In the genomic region with DNA sequence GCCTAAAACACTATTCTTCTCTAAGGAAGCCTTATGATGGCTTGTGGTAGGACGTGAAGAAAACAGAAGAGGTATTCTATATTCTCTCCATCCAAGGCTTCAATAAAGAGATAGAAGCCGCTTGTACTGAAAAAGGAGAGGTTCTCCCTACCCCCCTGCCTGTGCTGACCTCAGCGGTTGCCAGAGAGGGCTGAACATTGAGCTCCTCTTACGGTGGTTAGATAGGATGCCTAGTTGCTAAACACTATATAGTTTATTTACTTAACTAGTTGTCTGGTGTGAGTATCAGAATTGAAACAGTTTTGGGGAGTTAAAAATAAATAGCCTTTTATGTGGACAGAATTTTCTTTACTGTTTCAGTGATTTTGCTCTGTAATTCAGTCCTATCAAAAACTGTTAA, we compare ENCODE assay signal across 29 cellular contexts.
"Had no signal": no experiment of that assay in that cellular context is flagged by ENCODE, and none has a peak within 500 bp of the region (broad histone marks: within the 10 kb centered on the region; RNA-seq: fewer than 3 reads in every experiment).

No MANE protein-coding gene starts in this region.

- H3K9me3 Mint-ChIP-seq: stimulated activated memory B cell treated with anti-CD40 and anti-IgM and Interleukin-4, amounts not matched to agents 10 μg/mL and 1 μg/mL and 100 μg/mL, for 72 hours; stimulated activated naive B cell treated with anti-CD40 and anti-IgM and Interleukin-4, amounts not matched to agents 10 μg/mL and 1 μg/mL and 100 μg/mL, for 72 hours; stimulated activated naive CD8-positive, alpha-beta T cell treated with anti-CD3 and anti-CD28 coated beads, Interleukin-15, amount 100 ng/mL, for 72 hours; stimulated activated naive CD8-positive, alpha-beta T cell treated with anti-CD3 and anti-CD28 coated beads, Interleukin-15, Interleukin-2, amounts not matched to agents 100 ng/mL and 50 ng/mL, for 24 hours; type B pancreatic cell had no signal

- H3K27ac Mint-ChIP-seq: stimulated activated effector memory CD8-positive, alpha-beta T cell treated with anti-CD3 and anti-CD28 coated beads, Interleukin-12 subunit alpha, Interleukin-12 subunit beta, amount 100 ng/mL, for 72 hours; stimulated activated memory B cell treated with anti-CD40 and anti-IgM and Interleukin-4, amounts not matched to agents 10 μg/mL and 1 μg/mL and 100 μg/mL, for 72 hours; stimulated activated naive B cell treated with anti-CD40 and anti-IgM and Interleukin-4, amounts not matched to agents 10 μg/mL and 1 μg/mL and 100 μg/mL, for 72 hours; stimulated activated naive CD8-positive, alpha-beta T cell treated with anti-CD3 and anti-CD28 coated beads, Interleukin-15, amount 100 ng/mL, for 72 hours; stimulated activated naive CD8-positive, alpha-beta T cell treated with anti-CD3 and anti-CD28 coated beads, Interleukin-15, Interleukin-2, amounts not matched to agents 100 ng/mL and 50 ng/mL, for 24 hours; type B pancreatic cell had no signal

- H3K27me3 ChIP-seq: stomach, suprapubic skin, testis, thyroid gland, tibial artery, tibial nerve, transverse colon, upper lobe of left lung, upper lobe of right lung, uterus, vagina had no signal

- H3K4me1 Mint-ChIP-seq: stimulated activated effector memory CD8-positive, alpha-beta T cell treated with anti-CD3 and anti-CD28 coated beads, Interleukin-12 subunit alpha, Interleukin-12 subunit beta, amount 100 ng/mL, for 72 hours; stimulated activated memory B cell treated with anti-CD40 and anti-IgM and Interleukin-4, amounts not matched to agents 10 μg/mL and 1 μg/mL and 100 μg/mL, for 72 hours; stimulated activated naive B cell treated with anti-CD40 and anti-IgM and Interleukin-4, amounts not matched to agents 10 μg/mL and 1 μg/mL and 100 μg/mL, for 72 hours; stimulated activated naive CD8-positive, alpha-beta T cell treated with anti-CD3 and anti-CD28 coated beads, Interleukin-15, amount 100 ng/mL, for 72 hours had no signal

- H3K4me3 Mint-ChIP-seq: stimulated activated effector memory CD8-positive, alpha-beta T cell treated with anti-CD3 and anti-CD28 coated beads, Interleukin-12 subunit alpha, Interleukin-12 subunit beta, amount 100 ng/mL, for 72 hours; stimulated activated memory B cell treated with anti-CD40 and anti-IgM and Interleukin-4, amounts not matched to agents 10 μg/mL and 1 μg/mL and 100 μg/mL, for 72 hours; stimulated activated naive B cell treated with anti-CD40 and anti-IgM and Interleukin-4, amounts not matched to agents 10 μg/mL and 1 μg/mL and 100 μg/mL, for 72 hours; stimulated activated naive CD8-positive, alpha-beta T cell treated with anti-CD3 and anti-CD28 coated beads, Interleukin-15, amount 100 ng/mL, for 72 hours; stimulated activated naive CD8-positive, alpha-beta T cell treated with anti-CD3 and anti-CD28 coated beads, Interleukin-15, Interleukin-2, amounts not matched to agents 100 ng/mL and 50 ng/mL, for 24 hours; type B pancreatic cell had no signal

- DNase-seq: stimulated activated CD4-positive, alpha-beta T cell treated with anti-CD3 and anti-CD28 coated beads, Interleukin-2, amount 100 ng/mL, for 48 hours; stimulated activated CD4-positive, alpha-beta T cell treated with anti-CD3 and anti-CD28 coated beads, Interleukin-4, amount 100 ng/mL, for 1 hour; stimulated activated CD4-positive, alpha-beta T cell treated with anti-CD3 and anti-CD28 coated beads, Interleukin-4, amount 100 ng/mL, for 24 hours; stimulated activated CD4-positive, alpha-beta T cell treated with anti-CD3 and anti-CD28 coated beads, Interleukin-4, amount 100 ng/mL, for 4 hours; stimulated activated CD8-positive, alpha-beta memory T cell treated with anti-CD3 and anti-CD28 coated beads, Interleukin-4, amount 100 ng/mL, for 48 hours; stimulated activated naive B cell treated with anti-CD40 and anti-IgM and Interleukin-4, amounts not matched to agents 10 μg/mL and 1 μg/mL and 100 μg/mL, for 72 hours; stimulated activated naive CD4-positive, alpha-beta T cell; stimulated activated naive CD4-positive, alpha-beta T cell treated with Interleukin-2 at 50 U/mL for 16 hours; stimulated activated naive CD8-positive, alpha-beta T cell treated with anti-CD3 and anti-CD28 coated beads, Interleukin-15, amount 100 ng/mL, for 72 hours; stimulated activated naive CD8-positive, alpha-beta T cell treated with anti-CD3 and anti-CD28 coated beads, Interleukin-15, Interleukin-2, amounts not matched to agents 100 U/mL and 50 U/mL, for 24 hours; stomach; substantia nigra; testis; thyroid gland; tibial artery; transverse colon; trophoblast cell; upper lobe of left lung; upper lobe of right lung; uterus had no signal

- H3K4me1 ChIP-seq: stomach, suprapubic skin, testis, thyroid gland, tibial artery, tibial nerve, transverse colon, upper lobe of left lung, upper lobe of right lung, uterus, vagina had no signal

- ATAC-seq: stimulated activated effector memory CD8-positive, alpha-beta T cell treated with anti-CD3 and anti-CD28 coated beads, Interleukin-12 subunit alpha, Interleukin-12 subunit beta, amount 100 ng/mL, for 72 hours; stimulated activated memory B cell treated with anti-CD40 and anti-IgM and Interleukin-4, amounts not matched to agents 10 μg/mL and 1 μg/mL and 100 μg/mL, for 72 hours; stimulated activated naive B cell treated with anti-CD40 and anti-IgM and Interleukin-4, amounts not matched to agents 10 μg/mL and 1 μg/mL and 100 μg/mL, for 72 hours; stimulated activated naive CD8-positive, alpha-beta T cell treated with anti-CD3 and anti-CD28 coated beads, Interleukin-15, amount 100 ng/mL, for 72 hours; stimulated activated naive CD8-positive, alpha-beta T cell treated with anti-CD3 and anti-CD28 coated beads, Interleukin-15, Interleukin-2, amounts not matched to agents 100 U/mL and 50 U/mL, for 24 hours; upper lobe of right lung had no signal

- H3K4me3 ChIP-seq: stomach, suprapubic skin, testis, thoracic aorta, thyroid gland, tibial artery, tibial nerve, transverse colon, upper lobe of left lung, upper lobe of right lung, uterus, vagina had no signal

- FAIRE-seq: urothelium cell line had no signal

- H3K27me3 Mint-ChIP-seq: stimulated activated memory B cell treated with anti-CD40 and anti-IgM and Interleukin-4, amounts not matched to agents 10 μg/mL and 1 μg/mL and 100 μg/mL, for 72 hours; stimulated activated naive CD8-positive, alpha-beta T cell treated with anti-CD3 and anti-CD28 coated beads, Interleukin-15, amount 100 ng/mL, for 72 hours; stimulated activated naive CD8-positive, alpha-beta T cell treated with anti-CD3 and anti-CD28 coated beads, Interleukin-15, Interleukin-2, amounts not matched to agents 100 ng/mL and 50 ng/mL, for 24 hours had no signal

- H3K9me3 ChIP-seq: stomach, suprapubic skin, testis, thoracic aorta, thyroid gland, tibial artery, tibial nerve, transverse colon, upper lobe of left lung, upper lobe of right lung, uterus, vagina had no signal

- H3K36me3 Mint-ChIP-seq: stimulated activated effector memory CD8-positive, alpha-beta T cell treated with anti-CD3 and anti-CD28 coated beads, Interleukin-12 subunit alpha, Interleukin-12 subunit beta, amount 100 ng/mL, for 72 hours; stimulated activated memory B cell treated with anti-CD40 and anti-IgM and Interleukin-4, amounts not matched to agents 10 μg/mL and 1 μg/mL and 100 μg/mL, for 72 hours; stimulated activated naive B cell treated with anti-CD40 and anti-IgM and Interleukin-4, amounts not matched to agents 10 μg/mL and 1 μg/mL and 100 μg/mL, for 72 hours; type B pancreatic cell had no signal

- H3K27ac ChIP-seq: stomach, suprapubic skin, testis, thoracic aorta, thyroid gland, tibial artery, tibial nerve, transverse colon, upper lobe of left lung, upper lobe of right lung, uterus, vagina had no signal

- H3K36me3 ChIP-seq: stomach, suprapubic skin, thoracic aorta, thyroid gland, tibial artery, tibial nerve, transverse colon, upper lobe of left lung, upper lobe of right lung, uterus, vagina had no signal
